In genomic region chr1:248872752-248873408, GRCh38 we compare ENCODE assay signal across 8 cellular contexts. TPM values are rescaled to one million over a fixed set of nuclear protein-coding genes. Genes with fewer than 3 reads are reported as not detected.
A peak's percentile ranks its signal among the peaks of the same experiment; 100 is the strongest.
DNase-seq lines count a peak whose midpoint lies in the region; ATAC-seq and TF ChIP-seq lines count a peak whose summit lies in the region.

No MANE protein-coding gene starts in this region.

- H3K36me3 Mint-ChIP-seq in naive B cell, result peaks cover 0 to 10% of the 10 kb centered on the region in 2 donors

- peak overlapping the region; percentile 97 to 100 (median 99) for H3K27ac Mint-ChIP-seq in naive B cell

- peak overlapping the region; percentile 45 to 86 (median 70) for H3K4me3 ChIP-seq in fibroblast of lung (replicated peaks in 1 of 4; ENCODE audit: control extremely low read depth in 1 of 4, insufficient read depth in 1 of 4, low read depth in 3 of 4, low read length in 4 of 4)
- H3K4me3 ChIP-seq in thyroid gland (replicated peaks in 1 of 3), result peak overlapping the region; percentile 13 to 66 (median 47)

- intact Hi-C loops in thyroid gland (cut with DNase I), result no loop called here

- H3K27me3 ChIP-seq in fibroblast of lung (ENCODE audit: control insufficient read depth, insufficient read depth, low read length) (no peaks in the 10 kb centered on the region), thyroid gland (no peaks in the 10 kb centered on the region)

- H3K9me3 ChIP-seq in fibroblast of lung (ENCODE audit: control insufficient read depth, insufficient read depth, low read depth, low read length) (no peaks in the 10 kb centered on the region), thyroid gland (no peaks in the 10 kb centered on the region)

- H3K4me1 ChIP-seq in fibroblast of lung (ENCODE audit: control insufficient read depth, extremely low read depth, insufficient read depth, low read length) (no peaks in the 10 kb centered on the region), thyroid gland (peaks cover 0 to 9% of the 10 kb centered on the region in 2 donors)

- H3K9me3 Mint-ChIP-seq in naive B cell, result peaks cover 0 to 10% (median 0%) of the 10 kb centered on the region in 7 donors

- peaks cover 18 to 32% (median 20%) of the 10 kb centered on the region in 3 donors for H3K4me1 Mint-ChIP-seq in naive B cell

- peak overlapping the region; percentile 42 for H2AFZ ChIP-seq in fibroblast of lung (ENCODE audit: low read length)

- WGBS in thyroid gland, 2 donors, result 1 to 2% methylated on average over 31 of the region's 31 CpGs

- no peaks in the 10 kb centered on the region for H4K20me1 ChIP-seq in fibroblast of lung (ENCODE audit: control insufficient read depth, extremely low read depth, insufficient read depth, low read length)

- peak overlapping the region; percentile 89 to 99 (median 98) for H3K4me3 Mint-ChIP-seq in naive B cell

- H3K4me2 ChIP-seq in fibroblast of lung (ENCODE audit: extremely low read depth, insufficient read depth, low read length), result peak overlapping the region; percentile 42

- H3K27ac ChIP-seq in fibroblast of lung (ENCODE audit: insufficient read depth, low read length), result peak overlapping the region; percentile 86
- peak overlapping the region; percentile 97 to 100 (median 99) for H3K27ac ChIP-seq in thyroid gland

- ATAC-seq in GM19438 (IDR thresholded peaks at IDR 0.05; ENCODE audit: low read depth, unreplicated experiment) (peak; percentile 49), HG03469 (IDR thresholded peaks at IDR 0.05; ENCODE audit: unreplicated experiment) (peak; percentile 20), naive B cell (ENCODE audit: low read depth in 2 of 2) (peak; percentile 18 to 22)

- no peak for TF ChIP-seq CTCF in fibroblast of lung (conservative IDR thresholded peaks at IDR 0.05 in 1 of 2, IDR thresholded peaks at IDR 0.05 in 1 of 2; ENCODE audit: low read depth in 1 of 2, low read length in 2 of 2)
- TF ChIP-seq CTCF in thyroid gland (IDR thresholded peaks at IDR 0.05), result no peak

- no peaks in the 10 kb centered on the region for H3K79me2 ChIP-seq in fibroblast of lung (ENCODE audit: control insufficient read depth, insufficient read depth, low read length)

- H3K27me3 Mint-ChIP-seq in naive B cell, result no peaks in the 10 kb centered on the region

- peak; percentile 54 for DNase-seq in COR-L47 (lab: John Stamatoyannopoulos, UW)
- DNase-seq in NCI-H748 (lab: John Stamatoyannopoulos, UW; ENCODE audit: unreplicated experiment), result peak; percentile 89
- DNase-seq in activated T-cell treated with anti-CD3 and anti-CD28 coated beads, Interleukin-2, amount 50 U/mL, for 1 hour, result peak; percentile 48
- peak; percentile 65 to 76 for DNase-seq in fibroblast of lung (ENCODE audit: low read depth in 2 of 2)
- DNase-seq in naive B cell, result peak; percentile 30
- DNase-seq in thyroid gland, result peak; percentile 92 to 95

- no peaks in the 10 kb centered on the region for H3K36me3 ChIP-seq in fibroblast of lung (ENCODE audit: control insufficient read depth, insufficient read depth, low read length)
- no peaks in the 10 kb centered on the region for H3K36me3 ChIP-seq in thyroid gland

- H3K9ac ChIP-seq in fibroblast of lung (ENCODE audit: insufficient read depth, low read length), result peak overlapping the region; percentile 68

- peak; percentile 67 to 88 for TF ChIP-seq POLR2A in thyroid gland (IDR thresholded peaks at IDR 0.05)

RNA-seq across cellular contexts. Expression of gene ZNF692, which starts 14.0 kb away (rescaled TPM):
- total RNA-seq in fibroblast of lung (16.2 and 16.7 TPM in 2 replicates), thyroid gland (10 to 100 TPM; 17.2 to 59.7 (median 34.1) TPM)
- polyA plus RNA-seq in fibroblast of lung (7.6 and 9.3 TPM in 2 replicates), naive B cell (ENCODE audit: low read depth in 6 of 6) (10 to 100 TPM in 1 of 6 donors, 1 to 10 TPM in 5; 3.1 to 16.1 (median 8.4) TPM)
- 7.5 and 10.6 TPM in 2 replicates for polyA plus RNA-seq in fibroblast of lung (2012)
- polyA minus RNA-seq in fibroblast of lung (ENCODE audit: low replicate concordance), result 2.8 and 9.0 TPM in 2 replicates

RNA-seq across cellular contexts. Expression of gene PGBD2, which starts 33.2 kb away (rescaled TPM):
- total RNA-seq in fibroblast of lung (7.1 and 8.2 TPM in 2 replicates), thyroid gland (10 to 100 TPM; 10.0 to 20.3 (median 14.4) TPM)
- polyA plus RNA-seq in fibroblast of lung (3.9 and 4.0 TPM in 2 replicates), naive B cell (ENCODE audit: low read depth in 6 of 6) (10 to 100 TPM in 5 of 6 donors, 1 to 10 TPM in 1; 9.1 to 23.2 (median 17.7) TPM)
- 1.9 and 2.2 TPM in 2 replicates for polyA plus RNA-seq in fibroblast of lung (2012)
- 0.96 and 2.0 TPM in 2 replicates for polyA minus RNA-seq in fibroblast of lung (ENCODE audit: low replicate concordance)

RNA-seq across cellular contexts. Expression of gene ZNF672, which starts 34.9 kb away (rescaled TPM):
- total RNA-seq in fibroblast of lung (11.6 and 15.5 TPM in 2 replicates), thyroid gland (10 to 100 TPM; 43.5 to 82.2 (median 53.7) TPM)
- polyA plus RNA-seq in fibroblast of lung (10.3 and 13.8 TPM in 2 replicates), naive B cell (ENCODE audit: low read depth in 6 of 6) (10 to 100 TPM; 31.7 to 61.5 (median 41.1) TPM)
- 8.4 and 11.0 TPM in 2 replicates for polyA plus RNA-seq in fibroblast of lung (2012)
- polyA minus RNA-seq in fibroblast of lung (ENCODE audit: low replicate concordance), result 25.9 and 49.4 TPM in 2 replicates

RNA-seq across cellular contexts. Expression of gene SH3BP5L, which starts 47.2 kb away (rescaled TPM):
- total RNA-seq in fibroblast of lung (19.8 and 20.3 TPM in 2 replicates), thyroid gland (10 to 100 TPM; 25.2 to 32.0 (median 30.0) TPM)
- polyA plus RNA-seq in fibroblast of lung (17.5 and 17.9 TPM in 2 replicates), naive B cell (ENCODE audit: low read depth in 6 of 6) (1 to 10 TPM; 1.5 to 5.3 (median 2.8) TPM)
- polyA plus RNA-seq in fibroblast of lung (2012), result 20.3 and 22.0 TPM in 2 replicates
- polyA minus RNA-seq in fibroblast of lung (ENCODE audit: low replicate concordance), result 21.1 and 22.9 TPM in 2 replicates

Comparison
In these comparisons a context has a peak if more than half of its experiments do, and no peak if none do; other contexts are left out.
1. Peak in every context shown above with its lines: DNase-seq, ATAC-seq, H3K4me3 ChIP-seq and H3K27ac ChIP-seq.
2. DNase-seq: peak in every context shown above with its lines; median percentile 94 in thyroid gland; 89 in NCI-H748; 70 in fibroblast of lung; 54 in COR-L47; 48 in activated T-cell treated with anti-CD3 and anti-CD28 coated beads, Interleukin-2, amount 50 U/mL, for 1 hour; 30 in naive B cell.